ENCODE assay signal across 15 cellular contexts in the genomic region with DNA sequence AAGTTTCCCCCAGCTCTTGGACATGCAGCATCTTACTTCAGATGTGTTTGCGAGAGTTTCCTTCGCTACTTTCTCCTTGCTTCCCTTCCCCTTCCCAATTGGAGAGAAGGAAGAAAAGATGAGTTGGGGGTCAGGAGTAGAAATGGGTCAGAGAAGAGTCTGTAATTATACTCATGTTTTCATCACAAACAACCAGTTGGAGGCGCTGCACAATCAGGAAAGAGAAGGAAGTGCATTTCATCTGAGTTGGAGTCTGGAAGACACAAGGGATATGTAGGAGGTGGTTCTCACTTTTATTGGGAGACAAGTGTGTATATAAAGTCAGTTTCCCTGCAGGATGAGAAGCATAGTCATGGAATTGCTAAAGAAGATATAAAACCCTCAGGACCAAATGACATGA. TPM values are rescaled to one million over a fixed set of nuclear protein-coding genes. Genes with fewer than 3 reads are reported as not detected.
DNase-seq lines count a peak whose midpoint lies in the region; ATAC-seq, FAIRE-seq and TF ChIP-seq lines count a peak whose summit lies in the region.
"Had no signal": no experiment of that assay in that cellular context is flagged by ENCODE, and none has a peak within 500 bp of the region (broad histone marks: within the 10 kb centered on the region; RNA-seq: fewer than 3 reads in every experiment).

No MANE protein-coding gene starts in this region.

- H3K9me3 ChIP-seq in GM12878 (replicated peaks; ENCODE audit: control insufficient read depth, insufficient read depth, low read length) (no peaks in the 10 kb centered on the region), neural cell (ENCODE audit: low read length) (no peaks in the 10 kb centered on the region)
- H3K9me3 ChIP-seq: SJSA1 had no signal

- H3K79me2 ChIP-seq in GM12878 (ENCODE audit: control insufficient read depth, insufficient read depth, low read length) (no peaks in the 10 kb centered on the region), neural cell (replicated peaks; ENCODE audit: insufficient read depth, low read length) (no peaks in the 10 kb centered on the region)

- no peaks in the 10 kb centered on the region for H3K4me1 ChIP-seq in GM12878 (ENCODE audit: control insufficient read depth, insufficient read depth, low read length)
- H3K4me1 ChIP-seq: SJSA1 had no signal

- H3K36me3 ChIP-seq in GM12878 (ENCODE audit: control insufficient read depth in 2 of 2, insufficient read depth in 2 of 2, low read length in 1 of 2) (peaks cover 0 to 3% of the 10 kb centered on the region in 2 experiments; a peak in 3 of 4 replicates), neural cell (ENCODE audit: insufficient read depth, low read length) (no peaks in the 10 kb centered on the region)
- H3K36me3 ChIP-seq: SJSA1 had no signal

- TF ChIP-seq EP300 in GM12878 (IDR thresholded peaks at IDR 0.05; ENCODE audit: borderline replicate concordance in 1 of 2, control insufficient read depth in 1 of 2, low read depth in 2 of 2, low read length in 2 of 2) = no peak
- TF ChIP-seq EP300 in neural cell (conservative IDR thresholded peaks at IDR 0.05; ENCODE audit: poor library complexity, severe bottlenecking) = no peak

- in situ Hi-C loops in GM12878 (cut with MboI) = no loop called here

- H3K4me2 ChIP-seq in GM12878 (ENCODE audit: control insufficient read depth, insufficient read depth) = no peak overlapping the region
- no peak overlapping the region for H3K4me2 ChIP-seq in neural cell (ENCODE audit: low read length)

- intact Hi-C loops in GM12878 (cut with micrococcal nuclease; ENCODE audit: unreplicated experiment) = no loop called here

- POLR2A ChIA-PET in GM12878 (lab: Charles Lee) = no interaction called here

- H3K27ac ChIP-seq in GM12878 (ENCODE audit: control insufficient read depth, insufficient read depth) (no peak overlapping the region), neural cell (ENCODE audit: low read length) (no peak overlapping the region)
- H3K27ac ChIP-seq: SJSA1 had no signal

- H4K20me1 ChIP-seq in GM12878 (ENCODE audit: control insufficient read depth, insufficient read depth) (no peaks in the 10 kb centered on the region), neural cell (ENCODE audit: insufficient read depth) (no peaks in the 10 kb centered on the region)

- CTCF ChIA-PET in GM12878 (lab: Yijun Ruan, JAX) = interaction anchor here (1.0 to 1.8 kb wide), 2 partner anchors 9 to 49 kb away, joined by 3 to 6 read pairs; no protein-coding TSS in a partner anchor

- SMC1A ChIA-PET in GM12878 (lab: Charles Lee; ENCODE audit: uncharacterized antibody, unreplicated experiment) = interaction anchor here (1.0 kb wide), 1 partner anchor 96 kb away, joined by 3 read pairs; no protein-coding TSS in a partner anchor

- ATAC-seq in GM12878 = no peak

- TF ChIP-seq RAD21 in GM12878 (IDR thresholded peaks at IDR 0.05; ENCODE audit: insufficient read depth, low read depth, low read length) = 0 out of 2 replicates have a peak, but pooled peaks have one; percentile 18
- no peak for TF ChIP-seq RAD21 in neural cell (conservative IDR thresholded peaks at IDR 0.05)

- peak; percentile 37 for DNase-seq in DMS53 (lab: John Stamatoyannopoulos, UW)
- DNase-seq in DMS53 treated with DMSO at 0.1 percent for 48 hours (lab: John Stamatoyannopoulos, UW; ENCODE audit: unreplicated experiment) = no peak
- no peak for DNase-seq in LNCaP clone FGC (ENCODE audit: low read depth)
- DNase-seq in GM12878 (ENCODE audit: low read depth, low spot score) = no peak
- DNase-seq in T-helper 1 cell = no peak
- no peak for DNase-seq in activated naive CD4-positive, alpha-beta T cell treated with Interleukin-2 at 50 U/mL for 16 hours
- no peak for DNase-seq in stimulated activated CD4-positive, alpha-beta T cell treated with anti-CD3 and anti-CD28 coated beads, Interleukin-1b, Interleukin-23, amount 100 ng/mL, for 48 hours
- DNase-seq: activated CD4-positive, alpha-beta T cell treated with anti-CD3 and anti-CD28 coated beads, Interleukin-2, amount 10 ng/mL, durations not matched to agents 24 days and 14 days; activated naive CD4-positive, alpha-beta T cell had no signal

- BruUV-seq in GM12878 (replicated peaks; lab: Mats Ljungman, UMichigan) = no TSS peak

- H2AFZ ChIP-seq in GM12878 (ENCODE audit: control insufficient read depth, low read depth, low read length) (no peak overlapping the region), neural cell (ENCODE audit: low read depth, low read length) (no peak overlapping the region)

- TF ChIP-seq POLR2A in GM12878 (IDR thresholded peaks at IDR 0.05; ENCODE audit: low read depth, low read length) = no peak

- RAD21 ChIA-PET in GM12878 (lab: Charles Lee; ENCODE audit: unreplicated experiment) = no interaction called here

- no peaks in the 10 kb centered on the region for H3K9me2 ChIP-seq in neural cell (ENCODE audit: insufficient read depth, low read length)

- H3F3A ChIP-seq in neural cell (ENCODE audit: insufficient read depth, low read length, poor library complexity, severe bottlenecking) = no peaks in the 10 kb centered on the region

- H3K27me3 ChIP-seq in GM12878 (replicated peaks in 1 of 2; ENCODE audit: control insufficient read depth in 2 of 2, insufficient read depth in 2 of 2, low read length in 1 of 2) (no peaks in the 10 kb centered on the region; a peak in 1 of 4 replicates), neural cell (ENCODE audit: insufficient read depth, low read depth, low read length) (no peaks in the 10 kb centered on the region)
- H3K27me3 ChIP-seq: SJSA1 had no signal

- 0 out of 2 replicates have a peak, but pooled peaks have one; percentile 27 for TF ChIP-seq CTCF in LNCaP clone FGC (IDR thresholded peaks at IDR 0.05; ENCODE audit: control insufficient read depth, extremely low read depth, insufficient read depth)
- peak; percentile 12 to 21 (median 19); a peak in 2 of 6 replicates for TF ChIP-seq CTCF in GM12878 (IDR thresholded peaks at IDR 0.05 in 2 of 3, conservative IDR thresholded peaks at IDR 0.05 in 1 of 3; ENCODE audit: control insufficient read depth in 2 of 3, extremely low read depth in 1 of 3, insufficient read depth in 1 of 3, low read depth in 3 of 3, low read length in 3 of 3)
- peak; percentile 17 for TF ChIP-seq CTCF in neural cell (IDR thresholded peaks at IDR 0.05; ENCODE audit: poor library complexity, severe bottlenecking)

- no peak overlapping the region for H3K4me3 ChIP-seq in LNCaP clone FGC (ENCODE audit: low read depth, low read length)
- no peak overlapping the region for H3K4me3 ChIP-seq in GM12878
- H3K4me3 ChIP-seq in neural cell (ENCODE audit: low read length) = no peak overlapping the region
- H3K4me3 ChIP-seq: SJSA1 had no signal

- WGBS in GM12878 (ENCODE audit: insufficient coverage, insufficient replicate concordance, low lambda C conversion rate, missing lambda C conversion rate) = 100% methylated on average over 3 of the region's 3 CpGs

- H3K9ac ChIP-seq in GM12878 (ENCODE audit: control insufficient read depth, insufficient read depth, low read length) (no peak overlapping the region), neural cell (ENCODE audit: low read length) (no peak overlapping the region)

- FAIRE-seq in GM12878 (lab: Jason Lieb, UNC) = no peak
- FAIRE-seq: colon had no signal

TF ChIP-seq in GM12878, 131 proteins besides CTCF, POLR2A, EP300 and RAD21 (continues in another document):
- TF ChIP-seq TCF12 (IDR thresholded peaks at IDR 0.05; ENCODE audit: low read depth, low read length) (no peak), ZNF384 (IDR thresholded peaks at IDR 0.05; ENCODE audit: borderline replicate concordance, low read depth, low read length) (no peak)

TF ChIP-seq in neural cell, 6 proteins besides CTCF, POLR2A, EP300 and RAD21 (continues in another document):
- TF ChIP-seq POLR2AphosphoS5 (IDR thresholded peaks at IDR 0.05) (no peak), SMC3 (conservative IDR thresholded peaks at IDR 0.05; ENCODE audit: poor library complexity) (no peak), MXI1 (conservative IDR thresholded peaks at IDR 0.05; ENCODE audit: poor library complexity, severe bottlenecking) (no peak), TAF1 (IDR thresholded peaks at IDR 0.05; ENCODE audit: low read depth) (no peak)

RNA-seq across cellular contexts. Expression of a gene that starts 31.3 kb away (rescaled TPM):
- total RNA-seq in GM12878 (2013; cell fraction: nucleolus; rRNA removed) = not detected in 2 replicates
- total RNA-seq in GM12878 (2014; rRNA removed) = not detected in 2 replicates
- total RNA-seq in GM12878 (2014; rRNA removed; fragmentation: Illumina TruSeq; extraction: Trizol) = not detected in 2 replicates
- not detected in 2 replicates for total RNA-seq in GM12878 (2021)
- polyA plus RNA-seq in GM12878 (2011; ENCODE audit: low read depth) = not detected
- polyA plus RNA-seq in GM12878 (2011; rRNA removed) = 0.04 TPM in 1 of 2 replicates, not detected in the other
- polyA plus RNA-seq in GM12878 (2011; cell fraction: cytosol; rRNA removed) = 0.09 and 0.10 TPM in 2 replicates
- 0.04 TPM in 1 of 2 replicates, not detected in the other for polyA plus RNA-seq in GM12878 (2011; cell fraction: nucleus; rRNA removed)
- 0.03 TPM in 1 of 2 replicates, not detected in the other for polyA plus RNA-seq in GM12878 (2012)
- polyA plus RNA-seq in GM12878 (2014; fragmentation: Illumina TruSeq; extraction: Trizol) = not detected in 2 replicates
- not detected for polyA plus RNA-seq in GM12878 (2014; fragmentation: Nextera tagmentation; extraction: Ambion mirVana)
- 0.05 TPM in 1 of 2 replicates, not detected in the other for polyA plus RNA-seq in GM12878 (2014; rRNA removed)
- polyA plus RNA-seq in GM12878 (2016; fragmentation: Nextera tagmentation; extraction: Ambion mirVana) = under 1 TPM in 1 of 2 experiments, not detected in 1; 0.05 TPM
- polyA minus RNA-seq in GM12878 (2011; rRNA and poly(A)+ RNA removed) = 0.10 TPM in 1 of 2 replicates, not detected in the other
- not detected in 2 replicates for polyA minus RNA-seq in GM12878 (2011; cell fraction: cytosol; rRNA and poly(A)+ RNA removed)
- not detected in 2 replicates for polyA minus RNA-seq in GM12878 (2011; cell fraction: nucleus; rRNA and poly(A)+ RNA removed)
- polyA plus RNA-seq in neural cell = not detected in 2 replicates
- polyA minus RNA-seq in neural cell = not detected in 2 replicates
- total RNA-seq: A172; activated CD4-positive, alpha-beta T cell treated with anti-CD3 and anti-CD28 coated beads, Interleukin-2, amount 10 ng/mL, durations not matched to agents 24 days and 14 days; HT1080; posterior vena cava; SJSA1 had no signal
